Comparison of ENCODE assay signal across 2 cellular contexts in genomic region chr4:141587897-141588296, GRCh38.
TF ChIP-seq lines count a peak whose summit lies in the region.

No MANE protein-coding gene starts in this region.

TF ChIP-seq in SK-N-SH, 30 proteins besides CTCF, POLR2A, EP300 and RAD21:
- TF ChIP-seq, protein P1, sequence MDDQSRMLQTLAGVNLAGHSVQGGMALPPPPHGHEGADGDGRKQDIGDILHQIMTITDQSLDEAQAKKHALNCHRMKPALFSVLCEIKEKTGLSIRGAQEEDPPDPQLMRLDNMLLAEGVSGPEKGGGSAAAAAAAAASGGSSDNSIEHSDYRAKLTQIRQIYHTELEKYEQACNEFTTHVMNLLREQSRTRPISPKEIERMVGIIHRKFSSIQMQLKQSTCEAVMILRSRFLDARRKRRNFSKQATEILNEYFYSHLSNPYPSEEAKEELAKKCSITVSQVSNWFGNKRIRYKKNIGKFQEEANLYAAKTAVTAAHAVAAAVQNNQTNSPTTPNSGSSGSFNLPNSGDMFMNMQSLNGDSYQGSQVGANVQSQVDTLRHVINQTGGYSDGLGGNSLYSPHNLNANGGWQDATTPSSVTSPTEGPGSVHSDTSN (IDR thresholded peaks at IDR 0.05) = peak; percentile 28; the same call in 1 of the 2 replicates
- TF ChIP-seq YY1 (IDR thresholded peaks at IDR 0.05; ENCODE audit: low read depth) = no peak
- peak; percentile 53; the same call in 1 of the 2 replicates for TF ChIP-seq FOSL2 (IDR thresholded peaks at IDR 0.05; ENCODE audit: borderline replicate concordance, low read depth)
- TF ChIP-seq JUND (IDR thresholded peaks at IDR 0.05) = peak; percentile 28; the same call in 1 of the 2 replicates
- no peak for TF ChIP-seq TEAD4 (IDR thresholded peaks at IDR 0.05; ENCODE audit: borderline replicate concordance, insufficient read depth)
TF ChIP-seq in SK-N-SH: peak in this region for 3.

TF ChIP-seq in SK-N-SH treated with all-trans-retinoic acid at 6 μM for 48 hours, 23 proteins besides CTCF, POLR2A, EP300 and RAD21 (continued from another document):
- TF ChIP-seq, protein P2, sequence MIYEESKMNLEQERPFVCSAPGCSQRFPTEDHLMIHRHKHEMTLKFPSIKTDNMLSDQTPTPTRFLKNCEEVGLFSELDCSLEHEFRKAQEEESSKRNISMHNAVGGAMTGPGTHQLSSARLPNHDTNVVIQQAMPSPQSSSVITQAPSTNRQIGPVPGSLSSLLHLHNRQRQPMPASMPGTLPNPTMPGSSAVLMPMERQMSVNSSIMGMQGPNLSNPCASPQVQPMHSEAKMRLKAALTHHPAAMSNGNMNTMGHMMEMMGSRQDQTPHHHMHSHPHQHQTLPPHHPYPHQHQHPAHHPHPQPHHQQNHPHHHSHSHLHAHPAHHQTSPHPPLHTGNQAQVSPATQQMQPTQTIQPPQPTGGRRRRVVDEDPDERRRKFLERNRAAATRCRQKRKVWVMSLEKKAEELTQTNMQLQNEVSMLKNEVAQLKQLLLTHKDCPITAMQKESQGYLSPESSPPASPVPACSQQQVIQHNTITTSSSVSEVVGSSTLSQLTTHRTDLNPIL (CRISPR knock-in tag; IDR thresholded peaks at IDR 0.05; ENCODE audit: low read depth) = no peak
- TF ChIP-seq ISL1 (CRISPR knock-in tag; IDR thresholded peaks at IDR 0.05) (no peak), PATZ1 (CRISPR knock-in tag; IDR thresholded peaks at IDR 0.05; ENCODE audit: borderline replicate concordance) (no peak), RARB (CRISPR knock-in tag; IDR thresholded peaks at IDR 0.05) (no peak), PPARA (CRISPR knock-in tag; IDR thresholded peaks at IDR 0.05; ENCODE audit: borderline replicate concordance) (no peak), CSDC2 (CRISPR knock-in tag; IDR thresholded peaks at IDR 0.05) (no peak), ZNF70 (CRISPR knock-in tag; IDR thresholded peaks at IDR 0.05) (no peak), ZC3H10 (CRISPR knock-in tag; IDR thresholded peaks at IDR 0.05) (no peak)
TF ChIP-seq in SK-N-SH treated with all-trans-retinoic acid at 6 μM for 48 hours: peak in this region for 0.
